9 cellular contexts compared by ENCODE assay signal in genomic region chr13:79402074-79402635, GRCh38. TPM values are rescaled to one million over a fixed set of nuclear protein-coding genes. Genes with fewer than 3 reads are reported as not detected.
A peak's percentile ranks its signal among the peaks of the same experiment; 100 is the strongest.
DNase-seq lines count a peak whose midpoint lies in the region; ATAC-seq, FAIRE-seq and TF ChIP-seq lines count a peak whose summit lies in the region.
"Had no signal": no experiment of that assay in that cellular context is flagged by ENCODE, and none has a peak within 500 bp of the region (broad histone marks: within the 10 kb centered on the region; RNA-seq: fewer than 3 reads in every experiment).

No MANE protein-coding gene starts in this region.

- H3K27me3 ChIP-seq in OCI-LY3 (ENCODE audit: low read depth, low read length) (no peaks in the 10 kb centered on the region), H7 (ENCODE audit: control insufficient read depth, insufficient read depth, low read length) (no peaks in the 10 kb centered on the region)

- peaks cover 32% of the 10 kb centered on the region for H3K4me1 Mint-ChIP-seq in progenitor cell of endocrine pancreas (ENCODE audit: low read depth)

- H3K36me3 ChIP-seq in OCI-LY3 (replicated peaks; ENCODE audit: low read depth, low read length) (peaks cover 53% of the 10 kb centered on the region), H7 (replicated peaks; ENCODE audit: control insufficient read depth, insufficient read depth, low read length) (no peaks in the 10 kb centered on the region)

- peak overlapping the region; percentile 19 for H3K4me3 Mint-ChIP-seq in progenitor cell of endocrine pancreas (ENCODE audit: low read depth)
- H3K4me3 Mint-ChIP-seq: activated T-cell treated with anti-CD3 and anti-CD28 coated beads, Interleukin-2, amount 50 U/mL, for 24 hours had no signal

- H4K20me1 ChIP-seq in OCI-LY3 (ENCODE audit: insufficient read depth, low read length) = peaks cover 68% of the 10 kb centered on the region

- peak overlapping the region; percentile 9 for H3K27ac ChIP-seq in OCI-LY3 (ENCODE audit: low read length)

- H3K36me3 Mint-ChIP-seq in progenitor cell of endocrine pancreas (ENCODE audit: insufficient read depth) = peaks cover 15% of the 10 kb centered on the region

- ATAC-seq in HG03432 (IDR thresholded peaks at IDR 0.05; ENCODE audit: unreplicated experiment) (no peak), HG02763 (IDR thresholded peaks at IDR 0.05; ENCODE audit: unreplicated experiment) (no peak)

- TF ChIP-seq CTCF in OCI-LY3 (IDR thresholded peaks at IDR 0.05; ENCODE audit: low read depth, low read length) = no peak; the same call in 1 of the 2 replicates
- no peak for TF ChIP-seq CTCF in progenitor cell of endocrine pancreas (IDR thresholded peaks at IDR 0.05; ENCODE audit: unreplicated experiment)

- peak overlapping the region; percentile 83 for H3K4me2 ChIP-seq in OCI-LY3 (ENCODE audit: low read length)

- H3K4me3 ChIP-seq in GM08714 (ENCODE audit: low read length) (peak overlapping the region; percentile 17; the same call in 1 of the 2 replicates), OCI-LY3 (ENCODE audit: low read length) (peak overlapping the region; percentile 77; the same call in 1 of the 2 replicates), H7 (ENCODE audit: insufficient read depth, low read depth, low read length) (no peak overlapping the region)

- no peaks in the 10 kb centered on the region for H3K9me3 Mint-ChIP-seq in progenitor cell of endocrine pancreas (ENCODE audit: low read depth)
- H3K9me3 Mint-ChIP-seq: activated T-cell treated with anti-CD3 and anti-CD28 coated beads, Interleukin-2, amount 50 U/mL, for 24 hours had no signal

- no peaks in the 10 kb centered on the region for H3K27me3 Mint-ChIP-seq in progenitor cell of endocrine pancreas
- H3K27me3 Mint-ChIP-seq: activated T-cell treated with anti-CD3 and anti-CD28 coated beads, Interleukin-2, amount 50 U/mL, for 24 hours had no signal

- DNase-seq in progenitor cell of endocrine pancreas (ENCODE audit: low spot score, unreplicated experiment) = no peak
- DNase-seq in H7 = no peak
- DNase-seq: activated T-cell treated with anti-CD3 and anti-CD28 coated beads, Interleukin-2, amount 50 U/mL, for 24 hours; KG1 had no signal

- no peaks in the 10 kb centered on the region for H3K9me3 ChIP-seq in OCI-LY3 (ENCODE audit: insufficient read depth, low read length)

- peaks cover 46% of the 10 kb centered on the region for H3K4me1 ChIP-seq in OCI-LY3 (ENCODE audit: low read length)

- no peak overlapping the region for H2AFZ ChIP-seq in OCI-LY3 (ENCODE audit: low read depth, low read length)

- FAIRE-seq in endometrium (lab: Jason Lieb, UNC) = peak; percentile 57

- no peak overlapping the region; the same call in 1 of the 2 replicates for H3K9ac ChIP-seq in OCI-LY3 (ENCODE audit: low read length)

- peak overlapping the region; percentile 29 for H3K27ac Mint-ChIP-seq in progenitor cell of endocrine pancreas
- H3K27ac Mint-ChIP-seq: activated T-cell treated with anti-CD3 and anti-CD28 coated beads, Interleukin-2, amount 50 U/mL, for 24 hours had no signal

- H3K79me2 ChIP-seq in OCI-LY3 (ENCODE audit: low read length) = peaks cover 100% of the 10 kb centered on the region

RNA-seq across cellular contexts. Expression of gene RBM26, which starts 3.9 kb away (rescaled TPM):
- 78.6 and 81.2 TPM in 2 replicates for total RNA-seq in progenitor cell of endocrine pancreas
- total RNA-seq in H7 (2014; rRNA removed; shearing (Covaris generic)) = 37.9 and 50.0 TPM in 2 replicates
